1 cellular context compared by ENCODE assay signal in the genomic region with DNA sequence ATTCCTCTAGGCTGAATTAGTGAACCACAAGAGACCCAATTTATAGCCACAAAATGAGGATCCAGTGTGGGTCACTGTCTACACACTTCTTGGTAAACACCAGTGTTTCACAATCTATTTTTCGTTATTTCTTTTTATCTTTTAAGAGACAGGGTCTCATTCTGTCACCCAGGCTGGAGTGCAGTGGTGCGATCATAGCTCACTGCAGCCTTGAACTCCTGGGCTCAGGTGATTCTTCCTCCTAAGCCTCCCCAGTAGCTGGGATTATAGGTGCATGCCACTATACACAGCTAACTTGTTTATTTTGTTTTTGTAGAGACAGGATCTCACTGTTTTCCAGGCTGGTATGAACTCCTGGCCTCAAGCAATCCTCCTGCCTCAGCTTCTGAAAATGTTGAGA.
TF ChIP-seq lines count a peak whose summit lies in the region.

No MANE protein-coding gene starts in this region.

TF ChIP-seq in HepG2, 621 proteins besides CTCF, POLR2A, EP300 and RAD21 (continued from another document and continues in another):
- TF ChIP-seq ZNF878 (CRISPR knock-in tag; IDR thresholded peaks at IDR 0.05) (0 out of 2 replicates have a peak, but pooled peaks have one; percentile 24), JDP2 (CRISPR knock-in tag; IDR thresholded peaks at IDR 0.05; ENCODE audit: borderline replicate concordance) (no peak), ZKSCAN5 (CRISPR knock-in tag; IDR thresholded peaks at IDR 0.05) (no peak), HNF4A (CRISPR knock-in tag; IDR thresholded peaks at IDR 0.05) (peak; percentile 67), FOXK1 (CRISPR knock-in tag; IDR thresholded peaks at IDR 0.05; ENCODE audit: borderline replicate concordance, low read depth) (peak; percentile 20; the same call in 1 of the 2 replicates), ZNF713 (CRISPR knock-in tag; IDR thresholded peaks at IDR 0.05) (no peak), SSRP1 (CRISPR knock-in tag; IDR thresholded peaks at IDR 0.05) (no peak), ZNF205 (CRISPR knock-in tag; IDR thresholded peaks at IDR 0.05) (0 out of 2 replicates have a peak, but pooled peaks have one; percentile 36), MYC (CRISPR knock-in tag; IDR thresholded peaks at IDR 0.05; ENCODE audit: borderline replicate concordance) (no peak), NCOA5 (CRISPR knock-in tag; IDR thresholded peaks at IDR 0.05) (no peak), ZNF18 (CRISPR knock-in tag; IDR thresholded peaks at IDR 0.05; ENCODE audit: insufficient replicate concordance) (peak; percentile 77), BRD4 (CRISPR knock-in tag; IDR thresholded peaks at IDR 0.05) (no peak), ZNF343 (CRISPR knock-in tag; IDR thresholded peaks at IDR 0.05) (no peak), FOXA3 (CRISPR knock-in tag; IDR thresholded peaks at IDR 0.05) (peak; percentile 73; the same call in 1 of the 2 replicates), SAP130 (CRISPR knock-in tag; IDR thresholded peaks at IDR 0.05; ENCODE audit: low read depth) (peak; percentile 59), ZNF724P (CRISPR knock-in tag; IDR thresholded peaks at IDR 0.05; ENCODE audit: borderline replicate concordance) (no peak), KDM6A (CRISPR knock-in tag; IDR thresholded peaks at IDR 0.05; ENCODE audit: low read depth) (no peak), KAT8 (CRISPR knock-in tag; IDR thresholded peaks at IDR 0.05) (peak; percentile 35; the same call in 1 of the 2 replicates), JUNB (CRISPR knock-in tag; IDR thresholded peaks at IDR 0.05; ENCODE audit: borderline replicate concordance) (no peak), ZNF556 (CRISPR knock-in tag; IDR thresholded peaks at IDR 0.05; ENCODE audit: borderline replicate concordance) (no peak), ZNF720 (CRISPR knock-in tag; IDR thresholded peaks at IDR 0.05) (no peak), ZNF296 (CRISPR knock-in tag; conservative IDR thresholded peaks at IDR 0.05) (no peak), PCBP2 (optimal IDR thresholded peaks at IDR 0.05; ENCODE audit: low read depth, low read length, poor library complexity, severe bottlenecking) (no peak), MTA1 (CRISPR knock-in tag; IDR thresholded peaks at IDR 0.05; ENCODE audit: borderline replicate concordance) (no peak), HMG20A (CRISPR knock-in tag; IDR thresholded peaks at IDR 0.05; ENCODE audit: borderline replicate concordance) (peak; percentile 58; the same call in 1 of the 2 replicates), ZBTB42 (CRISPR knock-in tag; IDR thresholded peaks at IDR 0.05) (no peak), ISL2 (CRISPR knock-in tag; IDR thresholded peaks at IDR 0.05) (no peak), PBX3 (CRISPR knock-in tag; IDR thresholded peaks at IDR 0.05; ENCODE audit: borderline replicate concordance) (no peak), RARA (CRISPR knock-in tag; IDR thresholded peaks at IDR 0.05) (peak; percentile 91), ZSCAN21 (CRISPR knock-in tag; IDR thresholded peaks at IDR 0.05; ENCODE audit: borderline replicate concordance) (no peak), ETV5 (CRISPR knock-in tag; IDR thresholded peaks at IDR 0.05; ENCODE audit: borderline replicate concordance) (peak; percentile 50; the same call in 1 of the 2 replicates), SNAPC2 (CRISPR knock-in tag; IDR thresholded peaks at IDR 0.05) (no peak), ZNF841 (CRISPR knock-in tag; IDR thresholded peaks at IDR 0.05; ENCODE audit: borderline replicate concordance) (no peak), ZNF501 (CRISPR knock-in tag; IDR thresholded peaks at IDR 0.05) (no peak), ZNF275 (CRISPR knock-in tag; IDR thresholded peaks at IDR 0.05; ENCODE audit: borderline replicate concordance) (no peak), CREBL2 (CRISPR knock-in tag; IDR thresholded peaks at IDR 0.05; ENCODE audit: borderline replicate concordance) (no peak), KIAA2018 (CRISPR knock-in tag; IDR thresholded peaks at IDR 0.05; ENCODE audit: borderline replicate concordance) (no peak), BRCA1 (CRISPR knock-in tag; IDR thresholded peaks at IDR 0.05) (no peak), HDAC2 (CRISPR knock-in tag; IDR thresholded peaks at IDR 0.05) (peak; percentile 74), ZNF333 (CRISPR knock-in tag; IDR thresholded peaks at IDR 0.05; ENCODE audit: borderline replicate concordance) (no peak), ZNF143 (CRISPR knock-in tag; IDR thresholded peaks at IDR 0.05) (no peak), CREM (IDR thresholded peaks at IDR 0.05) (no peak), CREM (CRISPR knock-in tag; IDR thresholded peaks at IDR 0.05) (no peak), ZBTB21 (CRISPR knock-in tag; IDR thresholded peaks at IDR 0.05) (no peak), JUN (CRISPR knock-in tag; IDR thresholded peaks at IDR 0.05) (no peak), CEBPG (CRISPR knock-in tag; IDR thresholded peaks at IDR 0.05) (peak; percentile 41)
- TF ChIP-seq, protein P1, sequence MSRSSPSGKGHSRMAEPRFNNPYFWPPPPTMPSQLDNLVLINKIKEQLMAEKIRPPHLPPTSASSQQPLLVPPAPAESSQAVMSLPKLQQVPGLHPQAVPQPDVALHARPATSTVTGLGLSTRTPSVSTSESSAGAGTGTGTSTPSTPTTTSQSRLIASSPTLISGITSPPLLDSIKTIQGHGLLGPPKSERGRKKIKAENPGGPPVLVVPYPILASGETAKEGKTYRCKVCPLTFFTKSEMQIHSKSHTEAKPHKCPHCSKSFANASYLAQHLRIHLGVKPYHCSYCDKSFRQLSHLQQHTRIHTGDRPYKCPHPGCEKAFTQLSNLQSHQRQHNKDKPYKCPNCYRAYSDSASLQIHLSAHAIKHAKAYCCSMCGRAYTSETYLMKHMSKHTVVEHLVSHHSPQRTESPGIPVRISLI (CRISPR knock-in tag; IDR thresholded peaks at IDR 0.05; ENCODE audit: borderline replicate concordance), result no peak
- TF ChIP-seq, protein P2, sequence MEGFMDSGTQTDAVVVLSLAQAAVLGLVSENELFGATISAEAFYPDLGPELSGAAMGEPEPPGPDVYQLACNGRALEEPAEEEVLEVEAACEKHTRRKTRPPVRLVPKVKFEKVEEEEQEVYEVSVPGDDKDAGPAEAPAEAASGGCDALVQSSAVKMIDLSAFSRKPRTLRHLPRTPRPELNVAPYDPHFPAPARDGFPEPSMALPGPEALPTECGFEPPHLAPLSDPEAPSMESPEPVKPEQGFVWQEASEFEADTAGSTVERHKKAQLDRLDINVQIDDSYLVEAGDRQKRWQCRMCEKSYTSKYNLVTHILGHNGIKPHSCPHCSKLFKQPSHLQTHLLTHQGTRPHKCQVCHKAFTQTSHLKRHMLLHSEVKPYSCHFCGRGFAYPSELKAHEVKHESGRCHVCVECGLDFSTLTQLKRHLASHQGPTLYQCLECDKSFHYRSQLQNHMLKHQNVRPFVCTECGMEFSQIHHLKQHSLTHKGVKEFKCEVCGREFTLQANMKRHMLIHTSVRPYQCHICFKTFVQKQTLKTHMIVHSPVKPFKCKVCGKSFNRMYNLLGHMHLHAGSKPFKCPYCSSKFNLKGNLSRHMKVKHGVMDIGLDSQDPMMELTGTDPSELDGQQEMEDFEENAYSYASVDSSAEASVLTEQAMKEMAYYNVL (CRISPR knock-in tag; IDR thresholded peaks at IDR 0.05; ENCODE audit: borderline replicate concordance), result 0 out of 2 replicates have a peak, but pooled peaks have one; percentile 38
- TF ChIP-seq, protein P3, sequence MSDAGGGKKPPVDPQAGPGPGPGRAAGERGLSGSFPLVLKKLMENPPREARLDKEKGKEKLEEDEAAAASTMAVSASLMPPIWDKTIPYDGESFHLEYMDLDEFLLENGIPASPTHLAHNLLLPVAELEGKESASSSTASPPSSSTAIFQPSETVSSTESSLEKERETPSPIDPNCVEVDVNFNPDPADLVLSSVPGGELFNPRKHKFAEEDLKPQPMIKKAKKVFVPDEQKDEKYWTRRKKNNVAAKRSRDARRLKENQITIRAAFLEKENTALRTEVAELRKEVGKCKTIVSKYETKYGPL (CRISPR knock-in tag; IDR thresholded peaks at IDR 0.05), result no peak
- TF ChIP-seq, protein P4, sequence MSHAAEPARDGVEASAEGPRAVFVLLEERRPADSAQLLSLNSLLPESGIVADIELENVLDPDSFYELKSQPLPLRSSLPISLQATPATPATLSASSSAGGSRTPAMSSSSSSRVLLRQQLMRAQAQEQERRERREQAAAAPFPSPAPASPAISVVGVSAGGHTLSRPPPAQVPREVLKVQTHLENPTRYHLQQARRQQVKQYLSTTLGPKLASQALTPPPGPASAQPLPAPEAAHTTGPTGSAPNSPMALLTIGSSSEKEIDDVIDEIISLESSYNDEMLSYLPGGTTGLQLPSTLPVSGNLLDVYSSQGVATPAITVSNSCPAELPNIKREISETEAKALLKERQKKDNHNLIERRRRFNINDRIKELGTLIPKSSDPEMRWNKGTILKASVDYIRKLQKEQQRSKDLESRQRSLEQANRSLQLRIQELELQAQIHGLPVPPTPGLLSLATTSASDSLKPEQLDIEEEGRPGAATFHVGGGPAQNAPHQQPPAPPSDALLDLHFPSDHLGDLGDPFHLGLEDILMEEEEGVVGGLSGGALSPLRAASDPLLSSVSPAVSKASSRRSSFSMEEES (CRISPR knock-in tag; IDR thresholded peaks at IDR 0.05), result peak; percentile 52; the same call in 1 of the 2 replicates
